In the genomic region with DNA sequence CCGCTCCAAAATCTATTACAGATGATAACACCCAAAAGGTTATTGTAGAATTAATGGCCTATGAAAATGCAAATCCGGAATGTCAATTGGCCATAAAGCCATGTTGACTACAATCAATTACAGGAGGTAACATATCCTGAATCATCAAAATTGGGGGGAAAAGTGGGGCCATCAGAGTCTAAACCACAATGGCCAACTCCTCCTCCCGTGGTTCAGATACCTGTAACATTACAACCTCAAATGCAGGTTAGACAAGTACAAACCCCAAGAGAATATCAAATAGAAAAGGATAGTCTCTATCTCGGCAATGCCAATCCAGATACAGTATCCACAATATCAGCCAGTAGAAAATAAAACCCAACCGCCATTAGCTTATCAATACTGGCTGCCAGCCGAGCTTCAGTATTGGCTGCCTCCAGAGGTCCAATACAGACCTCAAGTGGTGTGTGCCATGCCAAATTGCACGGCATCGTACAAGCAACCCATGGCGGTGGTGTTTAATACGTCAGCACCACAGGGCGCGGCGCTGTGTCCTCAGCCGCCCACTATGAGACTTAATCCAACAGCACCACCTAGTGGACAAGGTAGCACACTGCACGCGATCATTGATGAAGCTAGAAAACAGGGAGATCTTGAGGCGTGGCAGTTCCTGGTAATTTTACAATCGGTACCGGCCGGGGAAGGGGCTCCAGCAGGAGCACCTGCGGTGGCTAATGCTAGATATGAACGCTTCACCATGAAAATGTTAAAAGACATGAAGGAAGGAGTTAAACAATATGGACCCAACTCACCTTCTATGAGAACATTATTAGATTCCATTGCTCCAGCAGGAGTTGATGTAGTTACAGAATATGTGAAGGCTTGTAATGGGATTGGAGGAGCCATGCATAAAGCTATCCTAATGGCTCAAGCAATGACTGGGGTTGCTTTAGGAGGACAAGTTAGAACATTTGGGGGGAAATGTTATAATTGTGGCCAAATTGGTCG, we compare ENCODE assay signal across 8 cellular contexts. TPM values are rescaled to one million over a fixed set of nuclear protein-coding genes. Genes with fewer than 3 reads are reported as not detected.
DNase-seq lines count a peak whose midpoint lies in the region; ATAC-seq, FAIRE-seq and TF ChIP-seq lines count a peak whose summit lies in the region.

No MANE protein-coding gene starts in this region.

- H3K4me1 ChIP-seq in A673 (ENCODE audit: insufficient read depth, low read length, poor library complexity, severe bottlenecking): peaks cover 5% of the 10 kb centered on the region
- H3K4me1 ChIP-seq in pancreas: peaks cover 0 to 5% (median 0%) of the 10 kb centered on the region in 3 donors
- H3K4me1 ChIP-seq in testis: peaks cover 9% of the 10 kb centered on the region

- no peak for FAIRE-seq in pancreas (lab: Jason Lieb, UNC)

- CTCF ChIA-PET in A673 (lab: Charles Lee): interaction anchor here (0.5 to 0.7 kb wide), 13 partner anchors 9 to 824 kb away, joined by 3 to 8 read pairs (median 5); partner anchors contain the start of genes FLYWCH1, FLYWCH2 and KREMEN2

- H3K4me3 ChIP-seq in A673 (ENCODE audit: low read depth, low read length, poor library complexity, severe bottlenecking): no peak overlapping the region
- peak overlapping the region; percentile 68 for H3K4me3 ChIP-seq in SK-N-MC
- H3K4me3 ChIP-seq in pancreas: peak overlapping the region in 1 of 4 donors; percentile 17
- H3K4me3 ChIP-seq in testis: no peak overlapping the region

- intact Hi-C loops in A673 (cut with micrococcal nuclease; ENCODE audit: unreplicated experiment): loop anchor here (5.0 kb wide), 1 partner anchor 35 kb away; the partner anchor contains the start of gene KREMEN2
- intact Hi-C loops in pancreas (cut with DNase I): no loop called here
- intact Hi-C loops in testis (cut with DNase I; ENCODE audit: low total_unique reads): no loop called here

- ATAC-seq in GM18868 (IDR thresholded peaks at IDR 0.05; ENCODE audit: unreplicated experiment) (peak; percentile 64), pancreas (peak; percentile 90 to 99 (median 96))

- BruUV-seq in A673 (replicated peaks; lab: Mats Ljungman, UMichigan): no TSS peak

- peak; percentile 97 for TF ChIP-seq CTCF in A673 (conservative IDR thresholded peaks at IDR 0.05; ENCODE audit: low read depth, low read length)
- peak; percentile 96 to 99 (median 98) for TF ChIP-seq CTCF in pancreas (IDR thresholded peaks at IDR 0.05)
- peak; percentile 94 to 99 (median 96) for TF ChIP-seq CTCF in testis (IDR thresholded peaks at IDR 0.05)

- peak; percentile 94 for DNase-seq in A673 (ENCODE audit: low spot score)
- DNase-seq in NCI-H1105 (lab: John Stamatoyannopoulos, UW): peak; percentile 72
- peak; percentile 67 for DNase-seq in SK-N-MC (ENCODE audit: low read depth, low spot score)
- peak; percentile 57 to 79 (median 74) for DNase-seq in activated naive CD4-positive, alpha-beta T cell (lab: John Stamatoyannopoulos, UW)
- DNase-seq in globus pallidus (ENCODE audit: low spot score): peak; percentile 83
- peak; percentile 72 to 93 (median 86) for DNase-seq in pancreas
- peak; percentile 94 for DNase-seq in testis

- TF ChIP-seq POLR2A in testis (IDR thresholded peaks at IDR 0.05): no peak

- H3K27ac ChIP-seq in A673 (ENCODE audit: low read depth, low read length, poor library complexity, severe bottlenecking) (no peak overlapping the region), SK-N-MC (no peak overlapping the region), pancreas (no peak overlapping the region), testis (no peak overlapping the region)

- 13 to 16% methylated on average over 23 of the region's 23 CpGs for WGBS in pancreas, 2 donors
- 14 to 17% methylated on average over 23 of the region's 23 CpGs for WGBS in testis, 2 donors

- H3K9me3 ChIP-seq in A673 (ENCODE audit: low read depth, low read length, poor library complexity, severe bottlenecking) (no peaks in the 10 kb centered on the region), SK-N-MC (ENCODE audit: low read depth, low read length) (no peaks in the 10 kb centered on the region), pancreas (no peaks in the 10 kb centered on the region), testis (no peaks in the 10 kb centered on the region)

- POLR2A ChIA-PET in A673 (lab: Charles Lee; ENCODE audit: low non-redundant PET): interaction anchor here (0.6 to 0.7 kb wide), 3 partner anchors 35 to 119 kb away, joined by 3 to 8 read pairs (median 4); no protein-coding TSS in a partner anchor

- no peak overlapping the region for H3K9ac ChIP-seq in SK-N-MC (ENCODE audit: insufficient read length)

- H3K27me3 ChIP-seq in A673 (replicated peaks; ENCODE audit: insufficient read depth, low read depth, low read length, poor library complexity) (no peaks in the 10 kb centered on the region), pancreas (no peaks in the 10 kb centered on the region), testis (no peaks in the 10 kb centered on the region)

- H3K36me3 ChIP-seq in A673 (ENCODE audit: insufficient read depth, low read length, poor library complexity, severe bottlenecking): peaks cover 4% of the 10 kb centered on the region
- H3K36me3 ChIP-seq in SK-N-MC (ENCODE audit: insufficient read depth, low read length): no peaks in the 10 kb centered on the region; the same call in 1 of the 2 replicates
- peaks cover 0 to 13% (median 3%) of the 10 kb centered on the region in 3 donors for H3K36me3 ChIP-seq in pancreas
- H3K36me3 ChIP-seq in testis (ENCODE audit: low read depth, missing control alignments): no peaks in the 10 kb centered on the region

RNA-seq across cellular contexts. Expression of gene FLYWCH1, which starts 15.2 kb away (rescaled TPM):
- total RNA-seq in A673 (2021) (46.8 and 47.0 TPM in 2 replicates), pancreas (10 to 100 TPM; 11.5 to 18.6 (median 14.9) TPM), testis (10 to 100 TPM; 26.7 to 31.0 TPM)
- polyA plus RNA-seq in pancreas (10 to 100 TPM; 31.5 to 40.4 TPM), testis (ENCODE audit: insufficient read depth, low read depth, low replicate concordance) (12.5 TPM)

RNA-seq across cellular contexts. Expression of gene KREMEN2, which starts 37.1 kb away (rescaled TPM):
- total RNA-seq in A673 (2021) (0.49 and 1.6 TPM in 2 replicates), pancreas (under 1 TPM in 3 of 6 donors, not detected in 3; 0.09 to 0.32 (median 0.16) TPM), testis (1 to 10 TPM; 1.7 TPM)
- polyA plus RNA-seq in pancreas (under 1 TPM; 0.07 to 0.27 TPM), testis (ENCODE audit: insufficient read depth, low read depth, low replicate concordance) (0.86 TPM)

RNA-seq across cellular contexts. Expression of gene PAQR4, which starts 42.2 kb away (rescaled TPM):
- 46.5 and 49.7 TPM in 2 replicates for total RNA-seq in A673 (2021)
- 1 to 10 TPM; 5.3 to 9.1 (median 6.3) TPM for total RNA-seq in pancreas
- 10 to 100 TPM in 1 of 2 donors, 1 to 10 TPM in 1; 6.6 to 12.5 TPM for polyA plus RNA-seq in pancreas
- total RNA-seq in testis: 1 to 10 TPM; 6.4 to 7.1 TPM
- 6.2 TPM for polyA plus RNA-seq in testis (ENCODE audit: insufficient read depth, low read depth, low replicate concordance)

RNA-seq across cellular contexts. Expression of gene FLYWCH2, which starts 43.9 kb away (rescaled TPM):
- 23.9 and 28.5 TPM in 2 replicates for total RNA-seq in A673 (2021)
- 10 to 100 TPM in 1 of 6 donors, 1 to 10 TPM in 5; 5.8 to 10.1 (median 7.7) TPM for total RNA-seq in pancreas
- 10 to 100 TPM; 18.2 to 26.1 TPM for polyA plus RNA-seq in pancreas
- 10 to 100 TPM; 96.1 to 96.5 TPM for total RNA-seq in testis
- 42.3 TPM for polyA plus RNA-seq in testis (ENCODE audit: insufficient read depth, low read depth, low replicate concordance)

RNA-seq across cellular contexts. Expression of gene PKMYT1, which starts 53.3 kb away (rescaled TPM):
- total RNA-seq in A673 (2021): 120 and 128 TPM in 2 replicates
- total RNA-seq in pancreas: 1 to 10 TPM in 3 of 6 donors, under 1 TPM in 3; 0.28 to 1.7 (median 1.1) TPM
- 1 to 10 TPM; 3.7 to 4.8 TPM for polyA plus RNA-seq in pancreas
- 100 to 1,000 TPM in 1 of 2 donors, 10 to 100 TPM in 1; 76.4 to 146 TPM for total RNA-seq in testis
- polyA plus RNA-seq in testis (ENCODE audit: insufficient read depth, low read depth, low replicate concordance): 119 TPM
